In genomic region chr6:1613631-1614447, GRCh38 we compare ENCODE assay signal across 8 cellular contexts. TPM values are rescaled to one million over a fixed set of nuclear protein-coding genes. Genes with fewer than 3 reads are reported as not detected.
DNase-seq lines count a peak whose midpoint lies in the region; ATAC-seq and TF ChIP-seq lines count a peak whose summit lies in the region.

No MANE protein-coding gene starts in this region.

- CTCF ChIA-PET in PC-9 (lab: Charles Lee), result no interaction called here

- WGBS in psoas muscle, 3 donors, result 9 to 12% (median 11%) methylated on average over 47 to 60 of the region's 60 CpGs

- H3K4me1 ChIP-seq in PC-9 (replicated peaks; ENCODE audit: insufficient read depth) (no peaks in the 10 kb centered on the region), psoas muscle (peaks cover 4% of the 10 kb centered on the region)

- no TSS peak for BruUV-seq in PC-9 (replicated peaks; lab: Mats Ljungman, UMichigan)

- H3K4me3 ChIP-seq in PC-9 (peak overlapping the region; percentile 89), fibroblast of the aortic adventitia (ENCODE audit: low read depth, low read length) (peak overlapping the region; percentile 85), psoas muscle (peak overlapping the region; percentile 78)

- H2AFZ ChIP-seq in PC-9, result peak overlapping the region; percentile 58; the same call in 1 of the 2 replicates

- ATAC-seq in psoas muscle (peak in 2 of 4 donors; percentile 31 to 32), GM21528 (IDR thresholded peaks at IDR 0.05; ENCODE audit: low FRiP score, unreplicated experiment) (no peak), GM21423 (IDR thresholded peaks at IDR 0.05; ENCODE audit: unreplicated experiment) (no peak)

- H3K27me3 ChIP-seq in PC-9 (ENCODE audit: insufficient read depth, low read depth) (no peaks in the 10 kb centered on the region), psoas muscle (ENCODE audit: insufficient read depth in 3 of 3, low read length in 2 of 3) (peaks cover 0 to 80% (median 30%) of the 10 kb centered on the region in 3 donors)

- H4K20me1 ChIP-seq in PC-9 (ENCODE audit: insufficient read depth), result no peaks in the 10 kb centered on the region

- intact Hi-C loops in PC-9 (cut with micrococcal nuclease; ENCODE audit: unreplicated experiment) (loop anchor here (2.0 kb wide), 1 partner anchor 23 kb away; no protein-coding TSS in a partner anchor), psoas muscle (cut with DNase I) (no loop called here)

- 0 out of 2 replicates have a peak, but pooled peaks cover 4% of the 10 kb centered on the region for H3F3A ChIP-seq in PC-9 (ENCODE audit: insufficient read depth, low read depth)

- H3K9me2 ChIP-seq in PC-9 (ENCODE audit: insufficient read depth), result no peaks in the 10 kb centered on the region

- TF ChIP-seq CTCF in PC-9 (conservative IDR thresholded peaks at IDR 0.05) (no peak), fibroblast of the aortic adventitia (IDR thresholded peaks at IDR 0.05; ENCODE audit: insufficient read depth, low read length) (no peak), psoas muscle (IDR thresholded peaks at IDR 0.05) (no peak)

- peak overlapping the region; percentile 89 for H3K4me2 ChIP-seq in PC-9

- H3K79me2 ChIP-seq in PC-9 (ENCODE audit: low read depth), result peaks cover 43% of the 10 kb centered on the region

- H3K27ac ChIP-seq in PC-9, result 0 out of 2 replicates have a peak overlapping the region, but pooled peaks have one; percentile 41
- H3K27ac ChIP-seq in psoas muscle, result no peak overlapping the region

- POLR2A ChIA-PET in PC-9 (lab: Charles Lee; ENCODE audit: unreplicated experiment), result interaction anchor here (0.7 kb wide), 2 partner anchors 491 to 1244 kb away, joined by 3 to 22 read pairs; no protein-coding TSS in a partner anchor

- no peaks in the 10 kb centered on the region for H3K9me3 ChIP-seq in PC-9 (ENCODE audit: insufficient read depth, low read depth)
- no peaks in the 10 kb centered on the region for H3K9me3 ChIP-seq in psoas muscle

- DNase-seq in EH (ENCODE audit: low read depth), result peak; percentile 44
- DNase-seq in PC-9, result peak in 1 of 2 experiments; percentile 40
- peak; percentile 68 for DNase-seq in fibroblast of the aortic adventitia (ENCODE audit: low read depth)
- DNase-seq in psoas muscle, result peak in 1 of 2 donors; percentile 63
- DNase-seq in NCI-H1048 (lab: John Stamatoyannopoulos, UW), result no peak
- no peak for DNase-seq in amygdala (lab: John Stamatoyannopoulos, UW)

- no peaks in the 10 kb centered on the region for H3K36me3 ChIP-seq in PC-9 (ENCODE audit: low read depth)
- no peaks in the 10 kb centered on the region for H3K36me3 ChIP-seq in psoas muscle (ENCODE audit: insufficient read depth in 1 of 2, low read depth in 1 of 2)

RNA-seq across cellular contexts. Expression of gene FOXC1, which starts 4.1 kb away (rescaled TPM):
- 16.2 and 18.6 TPM in 2 replicates for total RNA-seq in PC-9 (2021)
- 4.4 and 15.7 TPM in 2 replicates for total RNA-seq in fibroblast of the aortic adventitia (ENCODE audit: low replicate concordance)
- 1 to 10 TPM; 1.5 to 2.7 (median 2.0) TPM for total RNA-seq in psoas muscle
- polyA plus RNA-seq in psoas muscle, result 1 to 10 TPM in 2 of 3 donors, under 1 TPM in 1; 0.90 to 1.3 (median 1.1) TPM

Comparison
In these comparisons a context has a peak if more than half of its experiments do, and no peak if none do; other contexts are left out.
1. DNase-seq: peak in EH (single experiment) and fibroblast of the aortic adventitia (single experiment); none in NCI-H1048 (single experiment) and amygdala (0 of 56).
2. Peak in every context shown above with its lines, with median percentiles within 50 percentile points of each other: H3K4me3 ChIP-seq.